ENCODE assay signal across 8 cellular contexts in genomic region chr19:12792048-12792852, GRCh38. TPM values are rescaled to one million over a fixed set of nuclear protein-coding genes. Genes with fewer than 3 reads are reported as not detected.
A peak's percentile ranks its signal among the peaks of the same experiment; 100 is the strongest.
DNase-seq lines count a peak whose midpoint lies in the region; ATAC-seq, FAIRE-seq and TF ChIP-seq lines count a peak whose summit lies in the region.

No MANE protein-coding gene starts in this region.

- DNase-seq in C1 segment of cervical spinal cord (lab: John Stamatoyannopoulos, UW) (peak in 10 of 14 donors; percentile 44 to 74 (median 67)), HT-29 (ENCODE audit: low spot score) (peak; percentile 55), RCC 7860 (ENCODE audit: low spot score) (peak; percentile 44), activated gamma-delta T cell (lab: John Stamatoyannopoulos, UW) (peak; percentile 63), ureter (ENCODE audit: low spot score) (peak; percentile 78)

- ATAC-seq in gastroesophageal sphincter (no peak), HG03342 (IDR thresholded peaks at IDR 0.05; ENCODE audit: unreplicated experiment) (no peak)

- H3K27ac ChIP-seq in gastroesophageal sphincter (peak overlapping the region; percentile 89 to 100 (median 98)), neutrophil (peak overlapping the region; percentile 100)

- H3K4me1 ChIP-seq in gastroesophageal sphincter (peaks cover 0 to 69% (median 25%) of the 10 kb centered on the region in 3 donors), neutrophil (ENCODE audit: control insufficient read depth in 1 of 2, insufficient read depth in 1 of 2, low read depth in 1 of 2, low read length in 1 of 2) (peaks cover 41 to 55% of the 10 kb centered on the region in 2 experiments)

- no peaks in the 10 kb centered on the region for H3K9me3 ChIP-seq in gastroesophageal sphincter
- H3K9me3 ChIP-seq in neutrophil, result no peaks in the 10 kb centered on the region

- TF ChIP-seq POLR2A in gastroesophageal sphincter (IDR thresholded peaks at IDR 0.05), result peak; percentile 42 to 48

- no peak for FAIRE-seq in RCC 7860 (lab: Jason Lieb, UNC)

- WGBS in gastroesophageal sphincter (ENCODE audit: low coverage in 1 of 2), 2 donors, result 0% methylated on average over 8 of the region's 84 CpGs; no CpG with 5 or more reads in 1 of the 2 donors

- TF ChIP-seq EP300 in gastroesophageal sphincter (IDR thresholded peaks at IDR 0.05), result no peak

- no peaks in the 10 kb centered on the region for H3K27me3 ChIP-seq in gastroesophageal sphincter
- H3K27me3 ChIP-seq in neutrophil, result no peaks in the 10 kb centered on the region

- H3K4me3 ChIP-seq in gastroesophageal sphincter, result peak overlapping the region; percentile 60 to 97
- peak overlapping the region; percentile 87 to 99 for H3K4me3 ChIP-seq in neutrophil (ENCODE audit: low read depth in 1 of 2, low read length in 1 of 2)

- no peak for TF ChIP-seq CTCF in gastroesophageal sphincter (IDR thresholded peaks at IDR 0.05)
- no peak for TF ChIP-seq CTCF in neutrophil (IDR thresholded peaks at IDR 0.05)

- H3K36me3 ChIP-seq in gastroesophageal sphincter (peaks cover 0 to 7% of the 10 kb centered on the region in 2 donors), neutrophil (peaks cover 8% of the 10 kb centered on the region)

RNA-seq across cellular contexts. Expression of gene JUNB, which starts 1.0 kb away (rescaled TPM):
- total RNA-seq in HT-29 (2014; rRNA removed; shearing (Covaris generic)), result 568 and 620 TPM in 2 replicates
- total RNA-seq in gastroesophageal sphincter (100 to 1,000 TPM in 3 of 4 donors, 10 to 100 TPM in 1; 99.3 to 614 (median 168) TPM), ureter (191 TPM)

RNA-seq across cellular contexts. Expression of gene PRDX2, which starts 9.3 kb away (rescaled TPM):
- total RNA-seq in HT-29 (2014; rRNA removed; shearing (Covaris generic)), result 378 and 396 TPM in 2 replicates
- 100 to 1,000 TPM; 178 to 303 (median 227) TPM for total RNA-seq in gastroesophageal sphincter
- total RNA-seq in ureter, result 196 TPM

RNA-seq across cellular contexts. Expression of gene THSD8, which starts 9.6 kb away (rescaled TPM):
- 0.10 TPM in 1 of 2 replicates, not detected in the other for total RNA-seq in HT-29 (2014; rRNA removed; shearing (Covaris generic))
- total RNA-seq in gastroesophageal sphincter (not detected), ureter (4.4 TPM)

RNA-seq across cellular contexts. Expression of gene RNASEH2A, which starts 14.1 kb away (rescaled TPM):
- 48.2 and 55.4 TPM in 2 replicates for total RNA-seq in HT-29 (2014; rRNA removed; shearing (Covaris generic))
- total RNA-seq in gastroesophageal sphincter (1 to 10 TPM; 2.0 to 9.4 (median 3.7) TPM), ureter (8.8 TPM)

RNA-seq across cellular contexts. Expression of gene HOOK2, which starts 16.9 kb away (rescaled TPM):
- 64.1 and 72.2 TPM in 2 replicates for total RNA-seq in HT-29 (2014; rRNA removed; shearing (Covaris generic))
- total RNA-seq in gastroesophageal sphincter (10 to 100 TPM; 13.5 to 24.1 (median 14.6) TPM), ureter (79.0 TPM)
